Comparison of ENCODE assay signal across 1 cellular context in the genomic region with DNA sequence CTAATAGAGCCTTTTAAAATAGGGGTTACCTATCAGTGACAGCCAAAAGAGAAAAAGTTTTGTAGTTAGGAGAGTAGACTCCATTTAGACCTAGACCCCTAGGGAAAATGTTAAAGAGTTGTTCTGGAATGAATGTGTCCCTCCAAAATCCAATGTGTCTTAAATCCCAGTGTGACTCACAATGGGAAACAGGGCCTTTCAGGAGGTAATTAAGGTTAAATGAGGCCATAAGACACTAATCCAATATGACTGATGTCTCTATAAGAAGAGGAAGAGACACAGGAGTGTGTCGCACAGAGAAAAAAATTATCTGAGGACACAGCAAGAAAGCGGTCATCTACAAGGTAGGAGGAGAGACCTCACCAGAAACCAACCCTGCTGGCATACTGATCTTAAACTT.
TF ChIP-seq lines count a peak whose summit lies in the region.

No MANE protein-coding gene starts in this region.

TF ChIP-seq in GM23338, 12 proteins besides CTCF, POLR2A, EP300 and RAD21 (continued from another document):
- TF ChIP-seq, protein P1, sequence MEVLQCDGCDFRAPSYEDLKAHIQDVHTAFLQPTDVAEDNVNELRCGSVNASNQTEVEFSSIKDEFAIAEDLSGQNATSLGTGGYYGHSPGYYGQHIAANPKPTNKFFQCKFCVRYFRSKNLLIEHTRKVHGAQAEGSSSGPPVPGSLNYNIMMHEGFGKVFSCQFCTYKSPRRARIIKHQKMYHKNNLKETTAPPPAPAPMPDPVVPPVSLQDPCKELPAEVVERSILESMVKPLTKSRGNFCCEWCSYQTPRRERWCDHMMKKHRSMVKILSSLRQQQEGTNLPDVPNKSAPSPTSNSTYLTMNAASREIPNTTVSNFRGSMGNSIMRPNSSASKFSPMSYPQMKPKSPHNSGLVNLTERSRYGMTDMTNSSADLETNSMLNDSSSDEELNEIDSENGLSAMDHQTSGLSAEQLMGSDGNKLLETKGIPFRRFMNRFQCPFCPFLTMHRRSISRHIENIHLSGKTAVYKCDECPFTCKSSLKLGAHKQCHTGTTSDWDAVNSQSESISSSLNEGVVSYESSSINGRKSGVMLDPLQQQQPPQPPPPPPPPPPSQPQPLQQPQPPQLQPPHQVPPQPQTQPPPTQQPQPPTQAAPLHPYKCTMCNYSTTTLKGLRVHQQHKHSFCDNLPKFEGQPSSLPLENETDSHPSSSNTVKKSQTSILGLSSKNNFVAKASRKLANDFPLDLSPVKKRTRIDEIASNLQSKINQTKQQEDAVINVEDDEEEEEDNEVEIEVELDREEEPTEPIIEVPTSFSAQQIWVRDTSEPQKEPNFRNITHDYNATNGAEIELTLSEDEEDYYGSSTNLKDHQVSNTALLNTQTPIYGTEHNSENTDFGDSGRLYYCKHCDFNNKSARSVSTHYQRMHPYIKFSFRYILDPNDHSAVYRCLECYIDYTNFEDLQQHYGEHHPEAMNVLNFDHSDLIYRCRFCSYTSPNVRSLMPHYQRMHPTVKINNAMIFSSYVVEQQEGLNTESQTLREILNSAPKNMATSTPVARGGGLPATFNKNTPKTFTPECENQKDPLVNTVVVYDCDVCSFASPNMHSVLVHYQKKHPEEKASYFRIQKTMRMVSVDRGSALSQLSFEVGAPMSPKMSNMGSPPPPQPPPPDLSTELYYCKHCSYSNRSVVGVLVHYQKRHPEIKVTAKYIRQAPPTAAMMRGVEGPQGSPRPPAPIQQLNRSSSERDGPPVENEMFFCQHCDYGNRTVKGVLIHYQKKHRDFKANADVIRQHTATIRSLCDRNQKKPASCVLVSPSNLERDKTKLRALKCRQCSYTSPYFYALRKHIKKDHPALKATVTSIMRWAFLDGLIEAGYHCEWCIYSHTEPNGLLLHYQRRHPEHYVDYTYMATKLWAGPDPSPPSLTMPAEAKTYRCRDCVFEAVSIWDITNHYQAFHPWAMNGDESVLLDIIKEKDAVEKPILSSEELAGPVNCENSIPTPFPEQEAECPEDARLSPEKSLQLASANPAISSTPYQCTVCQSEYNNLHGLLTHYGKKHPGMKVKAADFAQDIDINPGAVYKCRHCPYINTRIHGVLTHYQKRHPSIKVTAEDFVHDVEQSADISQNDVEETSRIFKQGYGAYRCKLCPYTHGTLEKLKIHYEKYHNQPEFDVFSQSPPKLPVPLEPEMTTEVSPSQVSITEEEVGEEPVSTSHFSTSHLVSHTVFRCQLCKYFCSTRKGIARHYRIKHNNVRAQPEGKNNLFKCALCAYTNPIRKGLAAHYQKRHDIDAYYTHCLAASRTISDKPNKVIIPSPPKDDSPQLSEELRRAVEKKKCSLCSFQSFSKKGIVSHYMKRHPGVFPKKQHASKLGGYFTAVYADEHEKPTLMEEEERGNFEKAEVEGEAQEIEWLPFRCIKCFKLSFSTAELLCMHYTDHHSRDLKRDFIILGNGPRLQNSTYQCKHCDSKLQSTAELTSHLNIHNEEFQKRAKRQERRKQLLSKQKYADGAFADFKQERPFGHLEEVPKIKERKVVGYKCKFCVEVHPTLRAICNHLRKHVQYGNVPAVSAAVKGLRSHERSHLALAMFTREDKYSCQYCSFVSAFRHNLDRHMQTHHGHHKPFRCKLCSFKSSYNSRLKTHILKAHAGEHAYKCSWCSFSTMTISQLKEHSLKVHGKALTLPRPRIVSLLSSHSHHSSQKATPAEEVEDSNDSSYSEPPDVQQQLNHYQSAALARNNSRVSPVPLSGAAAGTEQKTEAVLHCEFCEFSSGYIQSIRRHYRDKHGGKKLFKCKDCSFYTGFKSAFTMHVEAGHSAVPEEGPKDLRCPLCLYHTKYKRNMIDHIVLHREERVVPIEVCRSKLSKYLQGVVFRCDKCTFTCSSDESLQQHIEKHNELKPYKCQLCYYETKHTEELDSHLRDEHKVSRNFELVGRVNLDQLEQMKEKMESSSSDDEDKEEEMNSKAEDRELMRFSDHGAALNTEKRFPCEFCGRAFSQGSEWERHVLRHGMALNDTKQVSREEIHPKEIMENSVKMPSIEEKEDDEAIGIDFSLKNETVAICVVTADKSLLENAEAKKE (CRISPR knock-in tag; IDR thresholded peaks at IDR 0.05): no peak
- TF ChIP-seq JUNB (IDR thresholded peaks at IDR 0.05; ENCODE audit: unreplicated experiment) (no peak), ZNF331 (CRISPR knock-in tag; IDR thresholded peaks at IDR 0.05; ENCODE audit: low read depth) (no peak)
